Comparison of ENCODE assay signal across 1 cellular context in the genomic region with DNA sequence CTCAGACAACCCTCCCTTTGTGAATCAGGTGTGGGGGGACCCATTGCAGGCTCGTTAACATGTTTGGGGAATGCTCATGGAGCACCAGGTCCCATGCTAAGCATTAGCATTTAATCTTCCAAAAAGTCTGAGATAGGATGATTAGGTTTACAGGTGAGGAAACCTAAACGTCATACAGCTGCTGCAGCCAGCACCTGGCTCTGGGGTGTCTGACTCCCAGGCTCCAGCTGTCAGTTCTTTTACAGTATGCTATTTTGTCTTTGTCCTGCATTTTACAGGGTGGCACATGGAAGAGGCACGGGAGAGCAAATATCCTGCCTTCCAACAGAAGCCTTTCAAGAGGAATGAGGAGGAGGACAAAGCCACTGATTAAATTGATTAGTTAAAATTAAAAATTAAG.
TF ChIP-seq lines count a peak whose summit lies in the region.

No MANE protein-coding gene starts in this region.

TF ChIP-seq in GM12878, 131 proteins besides CTCF, POLR2A, EP300 and RAD21 (continued from another document):
- TF ChIP-seq SREBF1 (IDR thresholded peaks at IDR 0.05; ENCODE audit: low read length) = no peak
- TF ChIP-seq IRF4 (IDR thresholded peaks at IDR 0.05; ENCODE audit: low read depth, low read length) = no peak
- no peak for TF ChIP-seq IKZF2 (IDR thresholded peaks at IDR 0.05)
- no peak for TF ChIP-seq RUNX3 (IDR thresholded peaks at IDR 0.05; ENCODE audit: low read length)
- no peak for TF ChIP-seq LARP7 (IDR thresholded peaks at IDR 0.05)
- no peak for TF ChIP-seq ZSCAN29 (IDR thresholded peaks at IDR 0.05)
- TF ChIP-seq RFX5 (IDR thresholded peaks at IDR 0.05; ENCODE audit: low read depth, low read length) = no peak
- TF ChIP-seq BMI1 (IDR thresholded peaks at IDR 0.05; ENCODE audit: borderline replicate concordance) = no peak
- no peak for TF ChIP-seq TCF3 (IDR thresholded peaks at IDR 0.05; ENCODE audit: borderline replicate concordance, insufficient read depth, low read depth, low read length)
